ENCODE assay signal across 20 cellular contexts in genomic region chr10:86922553-86922961, GRCh38. TPM values are rescaled to one million over a fixed set of nuclear protein-coding genes. Genes with fewer than 3 reads are reported as not detected.
DNase-seq lines count a peak whose midpoint lies in the region; ATAC-seq, FAIRE-seq and TF ChIP-seq lines count a peak whose summit lies in the region.
"Had no signal": no experiment of that assay in that cellular context is flagged by ENCODE, and none has a peak within 500 bp of the region (broad histone marks: within the 10 kb centered on the region; RNA-seq: fewer than 3 reads in every experiment).

No MANE protein-coding gene starts in this region.

- H3K9me3 ChIP-seq in muscle layer of duodenum (ENCODE audit: control insufficient read depth in 1 of 2, low read length in 2 of 2) (no peaks in the 10 kb centered on the region), transverse colon (no peaks in the 10 kb centered on the region)
- H3K9me3 ChIP-seq: BLaER1 had no signal

- H3K27ac ChIP-seq in muscle layer of duodenum (ENCODE audit: low read length) (peak overlapping the region; percentile 78), transverse colon (peak overlapping the region; percentile 41 to 55 (median 50))
- H3K27ac ChIP-seq: 22Rv1, BLaER1 had no signal

- H3K4me3 ChIP-seq in bronchial epithelial cell (ENCODE audit: low read depth, low read length) (no peak overlapping the region), muscle layer of duodenum (ENCODE audit: low read depth in 1 of 2, low read length in 2 of 2) (no peak overlapping the region), transverse colon (no peak overlapping the region)
- H3K4me3 ChIP-seq: BLaER1, GM12878 had no signal

- H3K27me3 ChIP-seq in bronchial epithelial cell (ENCODE audit: control insufficient read depth, insufficient read depth, low read length) = no peaks in the 10 kb centered on the region
- H3K27me3 ChIP-seq in muscle layer of duodenum (ENCODE audit: low read depth, low read length) = no peaks in the 10 kb centered on the region
- H3K27me3 ChIP-seq in transverse colon = no peaks in the 10 kb centered on the region
- H3K27me3 ChIP-seq: BLaER1 had no signal

- peak; percentile 85 for TF ChIP-seq EP300 in transverse colon (IDR thresholded peaks at IDR 0.05; ENCODE audit: low read depth)

- peaks cover 3% of the 10 kb centered on the region for H3K36me3 ChIP-seq in bronchial epithelial cell (ENCODE audit: control insufficient read depth, insufficient read depth, low read length)
- peaks cover 11 to 22% of the 10 kb centered on the region in 2 donors for H3K36me3 ChIP-seq in muscle layer of duodenum (ENCODE audit: control insufficient read depth in 1 of 2, insufficient read depth in 2 of 2, low read length in 2 of 2)
- peaks cover 0 to 24% (median under 1%) of the 10 kb centered on the region in 4 donors for H3K36me3 ChIP-seq in transverse colon
- H3K36me3 ChIP-seq: BLaER1 had no signal

- no peak for FAIRE-seq in bronchial epithelial cell (lab: Jason Lieb, UNC)
- FAIRE-seq: GM12878, GM19239, RCC 7860 had no signal

- no peak for TF ChIP-seq POLR2A in transverse colon (IDR thresholded peaks at IDR 0.05)

- peak; percentile 32 for DNase-seq in DMS53 (lab: John Stamatoyannopoulos, UW)
- DNase-seq in DMS53 treated with DMSO at 0.1 percent for 48 hours (lab: John Stamatoyannopoulos, UW; ENCODE audit: unreplicated experiment) = no peak
- peak; percentile 29 for DNase-seq in bronchial epithelial cell (ENCODE audit: low read depth)
- peak; percentile 52 for DNase-seq in transverse colon
- DNase-seq in stimulated activated CD4-positive, alpha-beta T cell treated with anti-CD3 and anti-CD28 coated beads, Interleukin-1b, Interleukin-23, amount 100 ng/mL, for 48 hours = no peak
- no peak for DNase-seq in NCI-H748 (lab: John Stamatoyannopoulos, UW; ENCODE audit: unreplicated experiment)
- DNase-seq: COR-L47, DMS153, HCEC 1CT, MV-4-11, NCI-H1417 treated with DMSO at 0.1 percent for 48 hours, NCI-H2029, NCI-H510A treated with DMSO at 0.1 percent for 48 hours had no signal

- TF ChIP-seq CTCF in bronchial epithelial cell (IDR thresholded peaks at IDR 0.05; ENCODE audit: insufficient read depth, low read length, severe bottlenecking) = no peak
- no peak for TF ChIP-seq CTCF in transverse colon (IDR thresholded peaks at IDR 0.05)

- in situ Hi-C loops in transverse colon (cut with MboI; ENCODE audit: low pct_ligation_motif_present in 1 of 4, low pct_unique_long_range_greater_than_20kb in 1 of 4, low sequenced_read_pairs in 3 of 4) = no loop called here

- intact Hi-C loops in transverse colon (cut with DNase I; ENCODE audit: low total_unique reads) = no loop called here

- ATAC-seq in HG03139 (IDR thresholded peaks at IDR 0.05; ENCODE audit: unreplicated experiment) = no peak
- ATAC-seq: GM12878 had no signal

- H3K4me1 ChIP-seq in muscle layer of duodenum (ENCODE audit: control insufficient read depth in 1 of 2, insufficient read depth in 2 of 2, low read length in 2 of 2) (peaks cover 0 to 4% of the 10 kb centered on the region in 2 donors), transverse colon (peaks cover 0 to 10% (median 8%) of the 10 kb centered on the region in 4 donors)
- H3K4me1 ChIP-seq: BLaER1 had no signal

- WGBS in transverse colon (ENCODE audit: low coverage in 1 of 2), 2 donors = 71% methylated on average over 6 of the region's 9 CpGs; no CpG with 5 or more reads in 1 of the 2 donors

RNA-seq across cellular contexts. Expression of gene MMRN2, which starts 34.9 kb away (rescaled TPM):
- total RNA-seq in bronchial epithelial cell (3.9 and 6.1 TPM in 2 replicates), transverse colon (10 to 100 TPM in 1 of 4 donors, 1 to 10 TPM in 3; 1.1 to 25.3 (median 8.1) TPM)

RNA-seq across cellular contexts. Expression of gene SNCG, which starts 35.8 kb away (rescaled TPM):
- 22.3 and 25.5 TPM in 2 replicates for total RNA-seq in bronchial epithelial cell
- 1 to 10 TPM in 2 of 4 donors, not detected in 2; 7.4 to 7.5 TPM for total RNA-seq in transverse colon

RNA-seq across cellular contexts. Expression of gene ADIRF, which starts 45.7 kb away (rescaled TPM):
- total RNA-seq in bronchial epithelial cell = 25.3 and 53.6 TPM in 2 replicates
- 100 to 1,000 TPM in 2 of 4 donors, 10 to 100 TPM in 2; 35.0 to 194 (median 117) TPM for total RNA-seq in transverse colon

Comparison
In these comparisons a context has a peak if more than half of its experiments do, and no peak if none do; other contexts are left out.
1. DNase-seq: peak in DMS53 (single experiment), bronchial epithelial cell (single experiment) and transverse colon (single experiment); none in DMS53 treated with DMSO at 0.1 percent for 48 hours (single experiment), stimulated activated CD4-positive, alpha-beta T cell treated with anti-CD3 and anti-CD28 coated beads, Interleukin-1b, Interleukin-23, amount 100 ng/mL, for 48 hours (single experiment) and NCI-H748 (single experiment).